ENCODE assay signal across 8 cellular contexts in genomic region chr15:90869601-90870353, GRCh38. TPM values are rescaled to one million over a fixed set of nuclear protein-coding genes. Genes with fewer than 3 reads are reported as not detected.
A peak's percentile ranks its signal among the peaks of the same experiment; 100 is the strongest.
DNase-seq lines count a peak whose midpoint lies in the region; ATAC-seq, FAIRE-seq and TF ChIP-seq lines count a peak whose summit lies in the region.

No MANE protein-coding gene starts in this region.

- 49% methylated on average over 5 of the region's 9 CpGs for WGBS in HepG2 (ENCODE audit: low lambda C conversion rate)

- CTCF ChIA-PET in HepG2 (lab: Yijun Ruan, JAX; ENCODE audit: low intra/inter-chr PET ratio, low total read pairs) = no interaction called here

- no peak for TF ChIP-seq RAD21 in HepG2 (CRISPR knock-in tag; IDR thresholded peaks at IDR 0.05)

- H3K36me3 ChIP-seq in colonic mucosa = no peaks in the 10 kb centered on the region
- no peaks in the 10 kb centered on the region for H3K36me3 ChIP-seq in HepG2 (replicated peaks in 1 of 2; ENCODE audit: control insufficient read depth in 1 of 2, insufficient read depth in 2 of 2, low read length in 2 of 2)

- intact Hi-C loops in colonic mucosa (cut with DNase I) = no loop called here
- intact Hi-C loops in HepG2 (cut with micrococcal nuclease; ENCODE audit: unreplicated experiment) = loop anchor here (1.0 to 5.0 kb wide), 2 partner anchors 8 to 377 kb away; no protein-coding TSS in a partner anchor

- H3K4me1 ChIP-seq in colonic mucosa = peaks cover 40% of the 10 kb centered on the region
- H3K4me1 ChIP-seq in HepG2 (ENCODE audit: insufficient read depth, low read length) = peaks cover 75% of the 10 kb centered on the region

- in situ Hi-C loops in HepG2 (cut with HindIII; ENCODE audit: extremely low pct_ligation_motif_present, low pct_unique_long_range_greater_than_20kb) = no loop called here

- ATAC-seq in HepG2 (no peak), GM21390 (IDR thresholded peaks at IDR 0.05; ENCODE audit: unreplicated experiment) (no peak)

- FAIRE-seq in HepG2 (lab: Jason Lieb, UNC) = no peak

- H3K27me3 ChIP-seq in colonic mucosa (no peaks in the 10 kb centered on the region), HepG2 (ENCODE audit: control insufficient read depth in 1 of 2, insufficient read depth in 2 of 2, low read length in 2 of 2) (peaks cover 0 to 49% of the 10 kb centered on the region in 2 experiments)

- H3K4me2 ChIP-seq in HepG2 (ENCODE audit: low read depth, low read length) = 0 out of 2 replicates have a peak overlapping the region, but pooled peaks have one; percentile 14

- no peak for TF ChIP-seq CTCF in colonic mucosa (IDR thresholded peaks at IDR 0.05)
- TF ChIP-seq CTCF in HepG2 (CRISPR knock-in tag; IDR thresholded peaks at IDR 0.05) = no peak

- DNase-seq in AG20443 (ENCODE audit: low spot score) (peak; percentile 64), HT-29 (ENCODE audit: low spot score) (peak; percentile 44), SKM-1 treated with dmso at 0.1 percent for 144 hours (lab: John Stamatoyannopoulos, UW; ENCODE audit: unreplicated experiment) (peak; percentile 88), colonic mucosa (peak; percentile 72), HepG2 (ENCODE audit: low spot score) (no peak), NCI-H1105 treated with DMSO at 0.1 percent for 48 hours (lab: John Stamatoyannopoulos, UW) (no peak)
- peak; percentile 35 to 48 for DNase-seq in stimulated activated CD4-positive, alpha-beta T cell treated with anti-CD3 and anti-CD28 coated beads, Interleukin-4, amount 100 ng/mL, for 4 hours

- H3K27ac ChIP-seq in colonic mucosa (peak overlapping the region; percentile 88), HepG2 (ENCODE audit: extremely low read length, insufficient read depth, low read length) (no peak overlapping the region)

- no peak overlapping the region for H3K4me3 ChIP-seq in colonic mucosa
- no peak overlapping the region; a peak in 1 of 6 replicates for H3K4me3 ChIP-seq in HepG2 (replicated peaks in 1 of 3; ENCODE audit: insufficient read depth in 1 of 3, low read depth in 2 of 3, low read length in 3 of 3)

- TF ChIP-seq POLR2A in HepG2 (IDR thresholded peaks at IDR 0.05; ENCODE audit: insufficient read depth in 1 of 2, low read depth in 2 of 2, low read length in 2 of 2) = no peak

- no peaks in the 10 kb centered on the region for H3K9me3 ChIP-seq in colonic mucosa
- H3K9me3 ChIP-seq in HepG2 (ENCODE audit: low read length) = no peaks in the 10 kb centered on the region

- H4K20me1 ChIP-seq in HepG2 (ENCODE audit: insufficient read depth, low read length) = peaks cover 15% of the 10 kb centered on the region; the same call in 1 of the 2 replicates

- H2AFZ ChIP-seq in HepG2 (ENCODE audit: low read length) = no peak overlapping the region

- H3K9ac ChIP-seq in colonic mucosa (ENCODE audit: low read depth in 2 of 2, low read length in 2 of 2) = peak overlapping the region in 1 of 2 donors; percentile 85
- H3K9ac ChIP-seq in HepG2 (ENCODE audit: insufficient read depth, low read depth, low read length) = no peak overlapping the region

- peaks cover 10% of the 10 kb centered on the region for H3K79me2 ChIP-seq in HepG2 (ENCODE audit: insufficient read depth, low read length)

- POLR2A ChIA-PET in HepG2 (lab: Yijun Ruan, JAX) = interaction anchor here (0.6 to 3.3 kb wide), 3 partner anchors 9 to 62 kb away, joined by 3 to 36 read pairs (median 11); partner anchors contain the start of gene FES

- TF ChIP-seq EP300 in HepG2 (IDR thresholded peaks at IDR 0.05; ENCODE audit: low read depth in 2 of 2, low read length in 2 of 2) (no peak), HepG2 (CRISPR knock-in tag; IDR thresholded peaks at IDR 0.05; ENCODE audit: borderline replicate concordance) (0 out of 2 replicates have a peak, but pooled peaks have one; percentile 9)

- no TSS peak for BruUV-seq in HepG2 (replicated peaks; lab: Mats Ljungman, UMichigan)

TF ChIP-seq in HepG2, 621 proteins besides CTCF, POLR2A, EP300 and RAD21 (continues in another document):
- TF ChIP-seq KAT7 (CRISPR knock-in tag; IDR thresholded peaks at IDR 0.05; ENCODE audit: borderline replicate concordance) = no peak

RNA-seq across cellular contexts. Expression of gene FURIN, which starts 1.4 kb away (rescaled TPM):
- total RNA-seq in HT-29 (2014; rRNA removed; shearing (Covaris generic)) = 54.5 and 63.4 TPM in 2 replicates
- total RNA-seq in colonic mucosa (10 to 100 TPM; 72.3 to 82.5 TPM), HepG2 (2016; rRNA removed; fragmentation: Illumina TruSeq; extraction: Trizol) (13.9 and 17.4 TPM in 2 replicates)
- 4.7 and 4.8 TPM in 2 replicates for total RNA-seq in HepG2 (2016; cell fraction: cytosol; rRNA removed; fragmentation: Illumina TruSeq; extraction: Trizol; ENCODE audit: low read depth)
- total RNA-seq in HepG2 (2016; cell fraction: insoluble cytoplasmic fraction; rRNA removed; fragmentation: Illumina TruSeq; extraction: Trizol) = 10.1 and 18.5 TPM in 2 replicates
- total RNA-seq in HepG2 (2016; cell fraction: membrane; rRNA removed; fragmentation: Illumina TruSeq; extraction: Trizol) = 20.5 and 21.4 TPM in 2 replicates
- 17.5 and 19.5 TPM in 2 replicates for total RNA-seq in HepG2 (2016; cell fraction: nucleus; rRNA removed; fragmentation: Illumina TruSeq; extraction: Trizol)
- polyA plus RNA-seq in HepG2 (2011; rRNA removed) = 15.2 and 17.3 TPM in 2 replicates
- 12.0 and 18.4 TPM in 2 replicates for polyA plus RNA-seq in HepG2 (2011; cell fraction: cytosol; rRNA removed)
- polyA plus RNA-seq in HepG2 (2011; cell fraction: nucleus; rRNA removed) = 17.2 and 23.0 TPM in 2 replicates
- 4.4 and 15.3 TPM in 2 replicates for polyA plus RNA-seq in HepG2 (2012)
- polyA plus RNA-seq in HepG2 (2016; cell fraction: cytosol; fragmentation: Illumina TruSeq; extraction: Trizol; ENCODE audit: low read depth) = 6.3 and 6.4 TPM in 2 replicates
- polyA plus RNA-seq in HepG2 (2016; cell fraction: insoluble cytoplasmic fraction; fragmentation: Illumina TruSeq; extraction: Trizol; ENCODE audit: low read depth) = 14.6 and 21.4 TPM in 2 replicates
- 19.0 and 20.4 TPM in 2 replicates for polyA plus RNA-seq in HepG2 (2016; cell fraction: membrane; fragmentation: Illumina TruSeq; extraction: Trizol; ENCODE audit: low read depth)
- polyA plus RNA-seq in HepG2 (2016; cell fraction: nucleus; fragmentation: Illumina TruSeq; extraction: Trizol; ENCODE audit: insufficient read depth, low read depth) = 32.9 and 35.2 TPM in 2 replicates
- polyA minus RNA-seq in HepG2 (2011; rRNA and poly(A)+ RNA removed; ENCODE audit: low replicate concordance) = 33.9 and 45.0 TPM in 2 replicates
- 15.8 and 17.1 TPM in 2 replicates for polyA minus RNA-seq in HepG2 (2011; cell fraction: cytosol; rRNA and poly(A)+ RNA removed)
- 6.1 and 8.6 TPM in 2 replicates for polyA minus RNA-seq in HepG2 (2011; cell fraction: nucleus; rRNA and poly(A)+ RNA removed)

RNA-seq across cellular contexts. Expression of gene FES, which starts 14.5 kb away (rescaled TPM):
- total RNA-seq in HT-29 (2014; rRNA removed; shearing (Covaris generic)) = 0.31 and 0.43 TPM in 2 replicates
- total RNA-seq in colonic mucosa (1 to 10 TPM; 6.5 to 8.8 TPM), HepG2 (2016; rRNA removed; fragmentation: Illumina TruSeq; extraction: Trizol) (8.5 and 9.5 TPM in 2 replicates)
- 3.0 and 3.5 TPM in 2 replicates for total RNA-seq in HepG2 (2016; cell fraction: cytosol; rRNA removed; fragmentation: Illumina TruSeq; extraction: Trizol; ENCODE audit: low read depth)
- 9.6 TPM in 2 replicates for total RNA-seq in HepG2 (2016; cell fraction: insoluble cytoplasmic fraction; rRNA removed; fragmentation: Illumina TruSeq; extraction: Trizol)
- 3.8 and 4.7 TPM in 2 replicates for total RNA-seq in HepG2 (2016; cell fraction: membrane; rRNA removed; fragmentation: Illumina TruSeq; extraction: Trizol)
- total RNA-seq in HepG2 (2016; cell fraction: nucleus; rRNA removed; fragmentation: Illumina TruSeq; extraction: Trizol) = 5.2 and 5.4 TPM in 2 replicates
- polyA plus RNA-seq in HepG2 (2011; rRNA removed) = 4.0 and 4.3 TPM in 2 replicates
- 2.8 and 5.7 TPM in 2 replicates for polyA plus RNA-seq in HepG2 (2011; cell fraction: cytosol; rRNA removed)
- 13.7 and 22.6 TPM in 2 replicates for polyA plus RNA-seq in HepG2 (2011; cell fraction: nucleus; rRNA removed)
- 1.3 and 1.7 TPM in 2 replicates for polyA plus RNA-seq in HepG2 (2012)
- 3.0 TPM in 2 replicates for polyA plus RNA-seq in HepG2 (2016; cell fraction: cytosol; fragmentation: Illumina TruSeq; extraction: Trizol; ENCODE audit: low read depth)
- 6.1 and 6.9 TPM in 2 replicates for polyA plus RNA-seq in HepG2 (2016; cell fraction: insoluble cytoplasmic fraction; fragmentation: Illumina TruSeq; extraction: Trizol; ENCODE audit: low read depth)
- polyA plus RNA-seq in HepG2 (2016; cell fraction: membrane; fragmentation: Illumina TruSeq; extraction: Trizol; ENCODE audit: low read depth) = 2.4 TPM in 2 replicates
- polyA plus RNA-seq in HepG2 (2016; cell fraction: nucleus; fragmentation: Illumina TruSeq; extraction: Trizol; ENCODE audit: insufficient read depth, low read depth) = 8.5 and 10.3 TPM in 2 replicates
- polyA minus RNA-seq in HepG2 (2011; rRNA and poly(A)+ RNA removed; ENCODE audit: low replicate concordance) = 0.37 and 5.3 TPM in 2 replicates
- 1.7 and 1.8 TPM in 2 replicates for polyA minus RNA-seq in HepG2 (2011; cell fraction: cytosol; rRNA and poly(A)+ RNA removed)
- polyA minus RNA-seq in HepG2 (2011; cell fraction: nucleus; rRNA and poly(A)+ RNA removed) = 5.1 and 6.2 TPM in 2 replicates

RNA-seq across cellular contexts. Expression of gene MAN2A2, which starts 33.3 kb away (rescaled TPM):
- 29.8 and 32.7 TPM in 2 replicates for total RNA-seq in HT-29 (2014; rRNA removed; shearing (Covaris generic))
- total RNA-seq in colonic mucosa = 10 to 100 TPM; 34.2 to 66.4 TPM
- total RNA-seq in HepG2 (2016; rRNA removed; fragmentation: Illumina TruSeq; extraction: Trizol) = 6.7 and 17.5 TPM in 2 replicates
- 8.9 and 9.3 TPM in 2 replicates for total RNA-seq in HepG2 (2016; cell fraction: cytosol; rRNA removed; fragmentation: Illumina TruSeq; extraction: Trizol; ENCODE audit: low read depth)
- total RNA-seq in HepG2 (2016; cell fraction: insoluble cytoplasmic fraction; rRNA removed; fragmentation: Illumina TruSeq; extraction: Trizol) = 5.6 and 21.4 TPM in 2 replicates
- total RNA-seq in HepG2 (2016; cell fraction: membrane; rRNA removed; fragmentation: Illumina TruSeq; extraction: Trizol) = 9.6 and 10.0 TPM in 2 replicates
- total RNA-seq in HepG2 (2016; cell fraction: nucleus; rRNA removed; fragmentation: Illumina TruSeq; extraction: Trizol) = 31.3 and 36.5 TPM in 2 replicates
- polyA plus RNA-seq in HepG2 (2011; rRNA removed) = 43.8 and 51.5 TPM in 2 replicates
- 18.4 and 29.4 TPM in 2 replicates for polyA plus RNA-seq in HepG2 (2011; cell fraction: cytosol; rRNA removed)
- polyA plus RNA-seq in HepG2 (2011; cell fraction: nucleus; rRNA removed) = 296 and 398 TPM in 2 replicates
- 13.2 and 18.7 TPM in 2 replicates for polyA plus RNA-seq in HepG2 (2012)
- polyA plus RNA-seq in HepG2 (2016; cell fraction: cytosol; fragmentation: Illumina TruSeq; extraction: Trizol; ENCODE audit: low read depth) = 1.5 and 2.3 TPM in 2 replicates
- 7.9 and 9.3 TPM in 2 replicates for polyA plus RNA-seq in HepG2 (2016; cell fraction: insoluble cytoplasmic fraction; fragmentation: Illumina TruSeq; extraction: Trizol; ENCODE audit: low read depth)
- polyA plus RNA-seq in HepG2 (2016; cell fraction: membrane; fragmentation: Illumina TruSeq; extraction: Trizol; ENCODE audit: low read depth) = 5.8 and 8.8 TPM in 2 replicates
- polyA plus RNA-seq in HepG2 (2016; cell fraction: nucleus; fragmentation: Illumina TruSeq; extraction: Trizol; ENCODE audit: insufficient read depth, low read depth) = 117 and 126 TPM in 2 replicates
- polyA minus RNA-seq in HepG2 (2011; rRNA and poly(A)+ RNA removed; ENCODE audit: low replicate concordance) = 46.3 and 58.9 TPM in 2 replicates
- 16.2 and 16.4 TPM in 2 replicates for polyA minus RNA-seq in HepG2 (2011; cell fraction: cytosol; rRNA and poly(A)+ RNA removed)
- polyA minus RNA-seq in HepG2 (2011; cell fraction: nucleus; rRNA and poly(A)+ RNA removed) = 38.2 and 38.5 TPM in 2 replicates

Comparison
In these comparisons a context has a peak if more than half of its experiments do, and no peak if none do; other contexts are left out.
1. DNase-seq: peak in AG20443 (single experiment), HT-29 (single experiment), SKM-1 treated with dmso at 0.1 percent for 144 hours (single experiment), colonic mucosa (single experiment) and stimulated activated CD4-positive, alpha-beta T cell treated with anti-CD3 and anti-CD28 coated beads, Interleukin-4, amount 100 ng/mL, for 4 hours (2 of 2); none in HepG2 (single experiment) and NCI-H1105 treated with DMSO at 0.1 percent for 48 hours (single experiment).